In genomic region chr4:151806511-151806927, GRCh38 we compare ENCODE assay signal across 9 cellular contexts. TPM values are rescaled to one million over a fixed set of nuclear protein-coding genes. Genes with fewer than 3 reads are reported as not detected.
DNase-seq lines count a peak whose midpoint lies in the region; ATAC-seq, FAIRE-seq and TF ChIP-seq lines count a peak whose summit lies in the region.
"Had no signal": no experiment of that assay in that cellular context is flagged by ENCODE, and none has a peak within 500 bp of the region (broad histone marks: within the 10 kb centered on the region; RNA-seq: fewer than 3 reads in every experiment).

No MANE protein-coding gene starts in this region.

- no peak for FAIRE-seq in H54 (lab: Jason Lieb, UNC)

- H3K4me3 ChIP-seq in thoracic aorta: no peak overlapping the region

- peaks cover 3 to 13% of the 10 kb centered on the region in 2 donors for H3K4me1 ChIP-seq in thoracic aorta (ENCODE audit: control insufficient read depth in 1 of 2, low read depth in 2 of 2)

- no peak for TF ChIP-seq POLR2A in H54 (IDR thresholded peaks at IDR 0.05; ENCODE audit: low read depth, low read length)

- no peak for ATAC-seq in thoracic aorta (ENCODE audit: insufficient number of reproducible peaks, low FRiP score, low read depth)

- TF ChIP-seq CTCF in thoracic aorta (IDR thresholded peaks at IDR 0.05): no peak

- H3K27me3 ChIP-seq in thoracic aorta (replicated peaks; ENCODE audit: insufficient read depth): no peaks in the 10 kb centered on the region

- DNase-seq in H54 (ENCODE audit: insufficient read length, low spot score) (peak; percentile 12), astrocyte of the hippocampus (ENCODE audit: low read depth, low spot score) (peak; percentile 85), hepatic stellate cell (ENCODE audit: low spot score) (peak; percentile 67), thoracic aorta (ENCODE audit: low spot score) (no peak), amygdala (lab: John Stamatoyannopoulos, UW) (no peak), DMS53 treated with DMSO at 0.1 percent for 48 hours (lab: John Stamatoyannopoulos, UW; ENCODE audit: unreplicated experiment) (no peak)
- DNase-seq in stimulated activated CD4-positive, alpha-beta T cell treated with anti-CD3 and anti-CD28 coated beads, Interleukin-12 subunit alpha, Interleukin-12 subunit beta, amount 100 ng/mL, for 4 hours: no peak
- DNase-seq: central memory CD4-positive, alpha-beta T cell; hypothalamus had no signal

- peak overlapping the region; percentile 40 to 49 for H3K27ac ChIP-seq in thoracic aorta

- H3K36me3 ChIP-seq in thoracic aorta: no peaks in the 10 kb centered on the region

- H3K9me3 ChIP-seq in thoracic aorta: no peaks in the 10 kb centered on the region

RNA-seq across cellular contexts. Expression of gene GATB, which starts 45.7 kb away (rescaled TPM):
- 10 to 100 TPM in 1 of 2 donors, 1 to 10 TPM in 1; 7.7 to 27.2 TPM for total RNA-seq in thoracic aorta

Comparison
In these comparisons a context has a peak if more than half of its experiments do, and no peak if none do; other contexts are left out.
1. DNase-seq: peak in H54 (single experiment), astrocyte of the hippocampus (single experiment) and hepatic stellate cell (single experiment); none in thoracic aorta (single experiment), amygdala (0 of 56), stimulated activated CD4-positive, alpha-beta T cell treated with anti-CD3 and anti-CD28 coated beads, Interleukin-12 subunit alpha, Interleukin-12 subunit beta, amount 100 ng/mL, for 4 hours (single experiment) and DMS53 treated with DMSO at 0.1 percent for 48 hours (single experiment).